1 cellular context compared by ENCODE assay signal in genomic region chr17:18066866-18067265, GRCh38.
TF ChIP-seq lines count a peak whose summit lies in the region.

No MANE protein-coding gene starts in this region.

TF ChIP-seq in H1, 55 proteins besides CTCF, POLR2A, EP300 and RAD21:
- TF ChIP-seq E2F6 (IDR thresholded peaks at IDR 0.05) (no peak), SIN3A (conservative IDR thresholded peaks at IDR 0.05 in 1 of 2, IDR thresholded peaks at IDR 0.05 in 1 of 2; ENCODE audit: low read depth in 1 of 2, low read length in 2 of 2) (no peak), CHD2 (IDR thresholded peaks at IDR 0.05; ENCODE audit: low read length) (no peak), SRF (IDR thresholded peaks at IDR 0.05; ENCODE audit: low read depth, low read length) (no peak), CEBPB (IDR thresholded peaks at IDR 0.05; ENCODE audit: low read depth, low read length) (no peak)
